1 cellular context compared by ENCODE assay signal in genomic region chr10:30390207-30390606, GRCh38.
TF ChIP-seq lines count a peak whose summit lies in the region.

No MANE protein-coding gene starts in this region.

TF ChIP-seq in HepG2, 621 proteins besides CTCF, POLR2A, EP300 and RAD21 (continues in another document):
- TF ChIP-seq ZMYM4 (CRISPR knock-in tag; IDR thresholded peaks at IDR 0.05) (peak; percentile 42), ZKSCAN1 (IDR thresholded peaks at IDR 0.05; ENCODE audit: low read length) (no peak), POGZ (CRISPR knock-in tag; IDR thresholded peaks at IDR 0.05) (peak; percentile 63; the same call in 1 of the 2 replicates), RERE (CRISPR knock-in tag; IDR thresholded peaks at IDR 0.05; ENCODE audit: low read depth) (no peak), ZNF574 (CRISPR knock-in tag; IDR thresholded peaks at IDR 0.05) (peak; percentile 30; the same call in 1 of the 2 replicates), ZBTB7B (CRISPR knock-in tag; IDR thresholded peaks at IDR 0.05) (peak; percentile 42; the same call in 1 of the 2 replicates), SNRNP70 (IDR thresholded peaks at IDR 0.05; ENCODE audit: low read depth, low read length) (no peak), ZNF552 (CRISPR knock-in tag; IDR thresholded peaks at IDR 0.05; ENCODE audit: borderline replicate concordance) (no peak), AGO1 (IDR thresholded peaks at IDR 0.05; ENCODE audit: low read depth, low read length, poor library complexity, severe bottlenecking) (no peak), EHMT2 (IDR thresholded peaks at IDR 0.05; ENCODE audit: borderline replicate concordance, low read depth, low read length) (no peak), ZNF609 (CRISPR knock-in tag; IDR thresholded peaks at IDR 0.05; ENCODE audit: borderline replicate concordance) (no peak), NCOA2 (CRISPR knock-in tag; IDR thresholded peaks at IDR 0.05) (0 out of 2 replicates have a peak, but pooled peaks have one; percentile 36), FOXO1 (CRISPR knock-in tag; IDR thresholded peaks at IDR 0.05) (no peak), HIC2 (CRISPR knock-in tag; IDR thresholded peaks at IDR 0.05; ENCODE audit: low read depth) (no peak), ZNF264 (CRISPR knock-in tag; IDR thresholded peaks at IDR 0.05) (0 out of 2 replicates have a peak, but pooled peaks have one; percentile 22), ZNF431 (CRISPR knock-in tag; IDR thresholded peaks at IDR 0.05; ENCODE audit: borderline replicate concordance, low read depth) (no peak), PAXIP1 (CRISPR knock-in tag; conservative IDR thresholded peaks at IDR 0.05) (peak; percentile 47; the same call in 1 of the 2 replicates), RXRA (CRISPR knock-in tag; IDR thresholded peaks at IDR 0.05) (peak; percentile 27; the same call in 1 of the 2 replicates), GATAD2A (CRISPR knock-in tag; IDR thresholded peaks at IDR 0.05) (peak; percentile 29; the same call in 1 of the 2 replicates), CREB1 (IDR thresholded peaks at IDR 0.05) (no peak), CREB1 (CRISPR knock-in tag; IDR thresholded peaks at IDR 0.05) (no peak), ZNF703 (CRISPR knock-in tag; IDR thresholded peaks at IDR 0.05; ENCODE audit: borderline replicate concordance) (no peak), SKI (IDR thresholded peaks at IDR 0.05; ENCODE audit: partially characterized antibody) (no peak)
- TF ChIP-seq, protein P1, sequence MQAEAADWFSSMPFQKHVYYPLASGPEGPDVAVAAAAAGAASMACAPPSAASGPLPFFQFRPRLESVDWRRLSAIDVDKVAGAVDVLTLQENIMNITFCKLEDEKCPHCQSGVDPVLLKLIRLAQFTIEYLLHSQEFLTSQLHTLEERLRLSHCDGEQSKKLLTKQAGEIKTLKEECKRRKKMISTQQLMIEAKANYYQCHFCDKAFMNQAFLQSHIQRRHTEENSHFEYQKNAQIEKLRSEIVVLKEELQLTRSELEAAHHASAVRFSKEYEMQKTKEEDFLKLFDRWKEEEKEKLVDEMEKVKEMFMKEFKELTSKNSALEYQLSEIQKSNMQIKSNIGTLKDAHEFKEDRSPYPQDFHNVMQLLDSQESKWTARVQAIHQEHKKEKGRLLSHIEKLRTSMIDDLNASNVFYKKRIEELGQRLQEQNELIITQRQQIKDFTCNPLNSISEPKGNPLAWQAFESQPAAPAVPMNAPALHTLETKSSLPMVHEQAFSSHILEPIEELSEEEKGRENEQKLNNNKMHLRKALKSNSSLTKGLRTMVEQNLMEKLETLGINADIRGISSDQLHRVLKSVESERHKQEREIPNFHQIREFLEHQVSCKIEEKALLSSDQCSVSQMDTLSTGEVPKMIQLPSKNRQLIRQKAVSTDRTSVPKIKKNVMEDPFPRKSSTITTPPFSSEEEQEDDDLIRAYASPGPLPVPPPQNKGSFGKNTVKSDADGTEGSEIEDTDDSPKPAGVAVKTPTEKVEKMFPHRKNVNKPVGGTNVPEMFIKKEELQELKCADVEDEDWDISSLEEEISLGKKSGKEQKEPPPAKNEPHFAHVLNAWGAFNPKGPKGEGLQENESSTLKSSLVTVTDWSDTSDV (CRISPR knock-in tag; IDR thresholded peaks at IDR 0.05) = no peak
- TF ChIP-seq, protein P2, sequence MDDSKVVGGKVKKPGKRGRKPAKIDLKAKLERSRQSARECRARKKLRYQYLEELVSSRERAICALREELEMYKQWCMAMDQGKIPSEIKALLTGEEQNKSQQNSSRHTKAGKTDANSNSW (CRISPR knock-in tag; IDR thresholded peaks at IDR 0.05; ENCODE audit: borderline replicate concordance) = no peak
- TF ChIP-seq, protein P3, sequence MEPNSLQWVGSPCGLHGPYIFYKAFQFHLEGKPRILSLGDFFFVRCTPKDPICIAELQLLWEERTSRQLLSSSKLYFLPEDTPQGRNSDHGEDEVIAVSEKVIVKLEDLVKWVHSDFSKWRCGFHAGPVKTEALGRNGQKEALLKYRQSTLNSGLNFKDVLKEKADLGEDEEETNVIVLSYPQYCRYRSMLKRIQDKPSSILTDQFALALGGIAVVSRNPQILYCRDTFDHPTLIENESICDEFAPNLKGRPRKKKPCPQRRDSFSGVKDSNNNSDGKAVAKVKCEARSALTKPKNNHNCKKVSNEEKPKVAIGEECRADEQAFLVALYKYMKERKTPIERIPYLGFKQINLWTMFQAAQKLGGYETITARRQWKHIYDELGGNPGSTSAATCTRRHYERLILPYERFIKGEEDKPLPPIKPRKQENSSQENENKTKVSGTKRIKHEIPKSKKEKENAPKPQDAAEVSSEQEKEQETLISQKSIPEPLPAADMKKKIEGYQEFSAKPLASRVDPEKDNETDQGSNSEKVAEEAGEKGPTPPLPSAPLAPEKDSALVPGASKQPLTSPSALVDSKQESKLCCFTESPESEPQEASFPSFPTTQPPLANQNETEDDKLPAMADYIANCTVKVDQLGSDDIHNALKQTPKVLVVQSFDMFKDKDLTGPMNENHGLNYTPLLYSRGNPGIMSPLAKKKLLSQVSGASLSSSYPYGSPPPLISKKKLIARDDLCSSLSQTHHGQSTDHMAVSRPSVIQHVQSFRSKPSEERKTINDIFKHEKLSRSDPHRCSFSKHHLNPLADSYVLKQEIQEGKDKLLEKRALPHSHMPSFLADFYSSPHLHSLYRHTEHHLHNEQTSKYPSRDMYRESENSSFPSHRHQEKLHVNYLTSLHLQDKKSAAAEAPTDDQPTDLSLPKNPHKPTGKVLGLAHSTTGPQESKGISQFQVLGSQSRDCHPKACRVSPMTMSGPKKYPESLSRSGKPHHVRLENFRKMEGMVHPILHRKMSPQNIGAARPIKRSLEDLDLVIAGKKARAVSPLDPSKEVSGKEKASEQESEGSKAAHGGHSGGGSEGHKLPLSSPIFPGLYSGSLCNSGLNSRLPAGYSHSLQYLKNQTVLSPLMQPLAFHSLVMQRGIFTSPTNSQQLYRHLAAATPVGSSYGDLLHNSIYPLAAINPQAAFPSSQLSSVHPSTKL (CRISPR knock-in tag; IDR thresholded peaks at IDR 0.05) = peak; percentile 54; the same call in 1 of the 2 replicates
